Comparison of ENCODE assay signal across 8 cellular contexts in the genomic region with DNA sequence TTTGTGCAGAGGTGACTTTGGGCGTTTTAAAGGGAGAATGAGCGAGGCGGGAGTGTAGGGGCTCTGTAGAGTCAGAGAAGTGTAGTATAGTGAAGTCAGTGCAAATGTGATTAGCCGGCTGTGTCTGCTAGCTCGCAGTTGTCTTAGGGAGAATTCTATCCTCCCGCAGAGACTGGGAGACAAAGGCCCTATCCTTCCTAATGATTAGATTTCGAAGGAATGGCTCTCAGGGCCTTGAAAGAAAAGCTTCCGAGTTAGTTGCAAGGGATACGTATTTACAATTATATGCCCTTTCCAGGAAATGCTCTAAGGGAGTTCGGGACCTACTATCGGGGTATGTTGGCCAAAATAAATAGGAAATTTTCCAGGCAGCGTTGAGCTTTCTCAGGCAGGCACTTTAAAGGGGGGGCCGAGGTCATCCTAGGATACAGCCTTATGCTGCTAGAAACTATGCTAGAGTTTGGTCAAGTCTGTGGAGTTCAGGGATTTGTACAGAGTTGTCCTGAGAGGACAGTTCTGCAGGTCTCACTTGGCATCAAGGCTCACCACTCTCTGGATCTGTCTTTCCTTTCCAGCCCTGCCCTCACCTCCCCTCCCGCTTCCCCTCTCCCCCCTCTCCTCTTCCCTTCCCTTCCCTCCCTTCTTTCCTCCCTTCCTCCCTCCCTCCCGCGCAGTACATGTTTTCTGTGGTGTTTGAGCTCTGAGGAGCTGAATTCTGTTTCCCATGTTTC. TPM values are rescaled to one million over a fixed set of nuclear protein-coding genes. Genes with fewer than 3 reads are reported as not detected.
DNase-seq lines count a peak whose midpoint lies in the region; ATAC-seq, FAIRE-seq and TF ChIP-seq lines count a peak whose summit lies in the region.

No MANE protein-coding gene starts in this region.

- BruUV-seq in GM12878 (replicated peaks; lab: Mats Ljungman, UMichigan), result no TSS peak

- no peaks in the 10 kb centered on the region for H3K9me3 ChIP-seq in GM12878 (replicated peaks; ENCODE audit: control insufficient read depth, insufficient read depth, low read length)

- peak; percentile 46 for ATAC-seq in GM12878
- peak; percentile 44 for ATAC-seq in left colon
- ATAC-seq in GM19023 (IDR thresholded peaks at IDR 0.05; ENCODE audit: unreplicated experiment), result no peak

- H3K4me2 ChIP-seq in GM12878 (ENCODE audit: control insufficient read depth, insufficient read depth), result peak overlapping the region; percentile 92

- 5% methylated on average over 16 of the region's 16 CpGs for WGBS in GM12878 (ENCODE audit: insufficient coverage, insufficient replicate concordance, low lambda C conversion rate, missing lambda C conversion rate)

- SMC1A ChIA-PET in GM12878 (lab: Charles Lee; ENCODE audit: uncharacterized antibody, unreplicated experiment), result interaction anchor here (0.6 to 5.8 kb wide), 13 partner anchors 8 to 1051 kb away, joined by 3 to 42 read pairs (median 4); a partner anchor contains a TSS

- H3K4me1 ChIP-seq in GM12878 (ENCODE audit: control insufficient read depth, insufficient read depth, low read length), result peaks cover 15% of the 10 kb centered on the region; the same call in 1 of the 2 replicates

- intact Hi-C loops in GM12878 (cut with micrococcal nuclease; ENCODE audit: unreplicated experiment) (loop anchor here (2.0 to 10.0 kb wide), 3 partner anchors 20 to 792 kb away; a partner anchor contains a TSS), left colon (cut with DNase I, micrococcal nuclease) (no loop called here)

- peaks cover 0 to 12% of the 10 kb centered on the region in 2 experiments; a peak in 1 of 4 replicates for H3K36me3 ChIP-seq in GM12878 (ENCODE audit: control insufficient read depth in 2 of 2, insufficient read depth in 2 of 2, low read length in 1 of 2)

- peaks cover 78% of the 10 kb centered on the region for H3K79me2 ChIP-seq in GM12878 (ENCODE audit: control insufficient read depth, insufficient read depth, low read length)

- H3K27ac ChIP-seq in GM12878 (ENCODE audit: control insufficient read depth, insufficient read depth), result peak overlapping the region; percentile 62

- POLR2A ChIA-PET in GM12878 (lab: Charles Lee), result interaction anchor here (0.6 to 6.1 kb wide), 14 partner anchors 11 to 1549 kb away, joined by 3 to 50 read pairs (median 5); a partner anchor contains a TSS

- CTCF ChIA-PET in GM12878 (lab: Yijun Ruan, JAX), result interaction anchor here (0.6 to 4.9 kb wide), 11 partner anchors 7 to 546 kb away, joined by 3 to 33 read pairs (median 4); no protein-coding TSS in a partner anchor

- DNase-seq in DMS79 treated with DMSO at 0.1 percent for 48 hours (lab: John Stamatoyannopoulos, UW) (peak; percentile 43), DMS79 (lab: John Stamatoyannopoulos, UW) (no peak), NB4 (ENCODE audit: low read depth) (peak; percentile 53), GM12878 (ENCODE audit: low read depth, low spot score) (no peak), left colon (peak in 1 of 2 donors; percentile 12), superior temporal gyrus (ENCODE audit: extremely low spot score) (peak; percentile 48), GOT3 (lab: John Stamatoyannopoulos, UW) (no peak)

- H3K4me3 ChIP-seq in NB4 (ENCODE audit: low read depth, low read length) (peak overlapping the region; percentile 96), GM12878 (peak overlapping the region; percentile 94)

- no peak for TF ChIP-seq POLR2A in NB4 (IDR thresholded peaks at IDR 0.05; ENCODE audit: extremely low read depth, insufficient read length)
- no peak for TF ChIP-seq POLR2A in GM12878 (IDR thresholded peaks at IDR 0.05; ENCODE audit: low read depth, low read length)

- no peaks in the 10 kb centered on the region for H3K27me3 ChIP-seq in GM12878 (replicated peaks in 1 of 2; ENCODE audit: control insufficient read depth in 2 of 2, insufficient read depth in 2 of 2, low read length in 1 of 2)

- RAD21 ChIA-PET in GM12878 (lab: Charles Lee; ENCODE audit: unreplicated experiment), result interaction anchor here (0.6 to 4.7 kb wide), 11 partner anchors 8 to 517 kb away, joined by 3 to 20 read pairs (median 4); no protein-coding TSS in a partner anchor

- TF ChIP-seq EP300 in GM12878 (IDR thresholded peaks at IDR 0.05; ENCODE audit: borderline replicate concordance in 1 of 2, control insufficient read depth in 1 of 2, low read depth in 2 of 2, low read length in 2 of 2), result no peak

- H3K9ac ChIP-seq in GM12878 (ENCODE audit: control insufficient read depth, insufficient read depth, low read length), result peak overlapping the region; percentile 88

- peak; percentile 54 for FAIRE-seq in GM12878 (lab: Jason Lieb, UNC)

- H4K20me1 ChIP-seq in GM12878 (ENCODE audit: control insufficient read depth, insufficient read depth), result peaks cover 3% of the 10 kb centered on the region

- no peak for TF ChIP-seq RAD21 in GM12878 (IDR thresholded peaks at IDR 0.05; ENCODE audit: insufficient read depth, low read depth, low read length)

- in situ Hi-C loops in GM12878 (cut with MboI), result loop anchor here (10.0 kb wide), 3 partner anchors 642 to 902 kb away; a partner anchor contains a TSS

- H2AFZ ChIP-seq in GM12878 (ENCODE audit: control insufficient read depth, low read depth, low read length), result peak overlapping the region; percentile 38

- TF ChIP-seq CTCF in NB4 (IDR thresholded peaks at IDR 0.05; ENCODE audit: low read depth, low read length) (no peak), GM12878 (IDR thresholded peaks at IDR 0.05 in 2 of 3, conservative IDR thresholded peaks at IDR 0.05 in 1 of 3; ENCODE audit: control insufficient read depth in 2 of 3, extremely low read depth in 1 of 3, insufficient read depth in 1 of 3, low read depth in 3 of 3, low read length in 3 of 3) (no peak)

RNA-seq across cellular contexts. Expression of a gene that starts 0.8 kb away (rescaled TPM):
- 69.7 and 72.4 TPM in 2 replicates for total RNA-seq in GM12878 (2013; cell fraction: nucleolus; rRNA removed)
- total RNA-seq in GM12878 (2014; rRNA removed) (72.0 and 86.3 TPM in 2 replicates), GM12878 (2014; rRNA removed; fragmentation: Illumina TruSeq; extraction: Trizol) (99.7 and 107 TPM in 2 replicates), GM12878 (2021) (65.3 and 66.0 TPM in 2 replicates), left colon (10 to 100 TPM; 40.1 to 43.3 TPM)
- 59.8 TPM for polyA plus RNA-seq in GM12878 (2011; ENCODE audit: low read depth)
- polyA plus RNA-seq in GM12878 (2011; rRNA removed) (101 and 156 TPM in 2 replicates), GM12878 (2014; fragmentation: Illumina TruSeq; extraction: Trizol) (106 and 111 TPM in 2 replicates), GM12878 (2014; fragmentation: Nextera tagmentation; extraction: Ambion mirVana) (100 to 1,000 TPM; 274 to 339 TPM), GM12878 (2014; rRNA removed) (98.9 and 112 TPM in 2 replicates), GM12878 (2016; fragmentation: Nextera tagmentation; extraction: Ambion mirVana) (100 to 1,000 TPM; 134 to 138 TPM)
- polyA plus RNA-seq in GM12878 (2011; cell fraction: cytosol; rRNA removed), result 66.7 and 70.1 TPM in 2 replicates
- 71.1 and 90.3 TPM in 2 replicates for polyA plus RNA-seq in GM12878 (2011; cell fraction: nucleus; rRNA removed)
- 58.1 and 60.1 TPM in 2 replicates for polyA plus RNA-seq in GM12878 (2012)
- 23.3 and 25.7 TPM in 2 replicates for polyA minus RNA-seq in GM12878 (2011; rRNA and poly(A)+ RNA removed)
- polyA minus RNA-seq in GM12878 (2011; cell fraction: cytosol; rRNA and poly(A)+ RNA removed), result 9.1 and 17.3 TPM in 2 replicates
- polyA minus RNA-seq in GM12878 (2011; cell fraction: nucleus; rRNA and poly(A)+ RNA removed), result 14.1 and 14.6 TPM in 2 replicates

RNA-seq across cellular contexts. Expression of a gene that starts 1.1 kb away (rescaled TPM):
- total RNA-seq in GM12878 (2013; cell fraction: nucleolus; rRNA removed), result 47.6 and 50.1 TPM in 2 replicates
- total RNA-seq in GM12878 (2014; rRNA removed) (129 and 142 TPM in 2 replicates), GM12878 (2014; rRNA removed; fragmentation: Illumina TruSeq; extraction: Trizol) (192 and 195 TPM in 2 replicates), GM12878 (2021) (196 and 211 TPM in 2 replicates), left colon (10 to 100 TPM; 55.5 to 73.0 TPM)
- polyA plus RNA-seq in GM12878 (2011; ENCODE audit: low read depth), result 203 TPM
- polyA plus RNA-seq in GM12878 (2011; rRNA removed) (438 and 659 TPM in 2 replicates), GM12878 (2014; fragmentation: Illumina TruSeq; extraction: Trizol) (175 and 207 TPM in 2 replicates), GM12878 (2014; fragmentation: Nextera tagmentation; extraction: Ambion mirVana) (1,000 to 10,000 TPM; 1,068 to 1,223 TPM), GM12878 (2014; rRNA removed) (133 and 170 TPM in 2 replicates), GM12878 (2016; fragmentation: Nextera tagmentation; extraction: Ambion mirVana) (100 to 1,000 TPM; 779 to 813 TPM)
- 136 and 144 TPM in 2 replicates for polyA plus RNA-seq in GM12878 (2011; cell fraction: cytosol; rRNA removed)
- polyA plus RNA-seq in GM12878 (2011; cell fraction: nucleus; rRNA removed), result 115 TPM in 2 replicates
- polyA plus RNA-seq in GM12878 (2012), result 212 and 255 TPM in 2 replicates
- 42.9 and 69.9 TPM in 2 replicates for polyA minus RNA-seq in GM12878 (2011; rRNA and poly(A)+ RNA removed)
- polyA minus RNA-seq in GM12878 (2011; cell fraction: cytosol; rRNA and poly(A)+ RNA removed), result 29.3 and 37.7 TPM in 2 replicates
- 15.7 and 23.2 TPM in 2 replicates for polyA minus RNA-seq in GM12878 (2011; cell fraction: nucleus; rRNA and poly(A)+ RNA removed)

RNA-seq across cellular contexts. Expression of a gene that starts 21.2 kb away (rescaled TPM):
- 17.2 and 18.2 TPM in 2 replicates for total RNA-seq in GM12878 (2013; cell fraction: nucleolus; rRNA removed)
- total RNA-seq in GM12878 (2014; rRNA removed), result 1.4 and 3.5 TPM in 2 replicates
- total RNA-seq in GM12878 (2014; rRNA removed; fragmentation: Illumina TruSeq; extraction: Trizol), result 1.9 and 2.2 TPM in 2 replicates
- 3.2 and 3.6 TPM in 2 replicates for total RNA-seq in GM12878 (2021)
- 0.49 TPM for polyA plus RNA-seq in GM12878 (2011; ENCODE audit: low read depth)
- 1.0 and 2.0 TPM in 2 replicates for polyA plus RNA-seq in GM12878 (2011; rRNA removed)
- 0.55 and 0.87 TPM in 2 replicates for polyA plus RNA-seq in GM12878 (2011; cell fraction: cytosol; rRNA removed)
- polyA plus RNA-seq in GM12878 (2011; cell fraction: nucleus; rRNA removed), result 2.5 and 3.0 TPM in 2 replicates
- 1.1 and 1.3 TPM in 2 replicates for polyA plus RNA-seq in GM12878 (2012)
- 0.98 and 2.0 TPM in 2 replicates for polyA plus RNA-seq in GM12878 (2014; fragmentation: Illumina TruSeq; extraction: Trizol)
- polyA plus RNA-seq in GM12878 (2014; fragmentation: Nextera tagmentation; extraction: Ambion mirVana), result 1 to 10 TPM in 1 of 2 experiments, under 1 TPM in 1; 0.68 to 1.3 TPM
- polyA plus RNA-seq in GM12878 (2014; rRNA removed), result 0.63 and 2.6 TPM in 2 replicates
- 1 to 10 TPM; 2.0 to 2.7 TPM for polyA plus RNA-seq in GM12878 (2016; fragmentation: Nextera tagmentation; extraction: Ambion mirVana)
- polyA minus RNA-seq in GM12878 (2011; rRNA and poly(A)+ RNA removed), result 1.2 and 2.1 TPM in 2 replicates
- 1.3 TPM in 1 of 2 replicates, not detected in the other for polyA minus RNA-seq in GM12878 (2011; cell fraction: cytosol; rRNA and poly(A)+ RNA removed)
- 5.7 and 9.2 TPM in 2 replicates for polyA minus RNA-seq in GM12878 (2011; cell fraction: nucleus; rRNA and poly(A)+ RNA removed)
- 1 to 10 TPM; 2.7 to 6.0 TPM for total RNA-seq in left colon

Comparison
In these comparisons a context has a peak if more than half of its experiments do, and no peak if none do; other contexts are left out.
1. DNase-seq: peak in DMS79 treated with DMSO at 0.1 percent for 48 hours (single experiment), NB4 (single experiment) and superior temporal gyrus (single experiment); none in DMS79 (single experiment), GM12878 (single experiment) and GOT3 (single experiment).